22 cellular contexts compared by ENCODE assay signal in genomic region chr2:161971532-161971931, GRCh38.
"Had no signal": no experiment of that assay in that cellular context is flagged by ENCODE, and none has a peak within 500 bp of the region (broad histone marks: within the 10 kb centered on the region; RNA-seq: fewer than 3 reads in every experiment).

No MANE protein-coding gene starts in this region.

- H3K36me3 Mint-ChIP-seq: naive thymus-derived CD8-positive, alpha-beta T cell; neural progenitor cell; stimulated activated naive B cell treated with anti-CD40 and anti-IgM and Interleukin-4, amounts not matched to agents 10 μg/mL and 1 μg/mL and 100 μg/mL, for 72 hours had no signal

- H2AFZ ChIP-seq: neural progenitor cell, parathyroid adenoma had no signal

- H3K36me3 ChIP-seq: esophagus squamous epithelium, gastroesophageal sphincter, neural progenitor cell, right lobe of liver, thoracic aorta, transverse colon had no signal

- ATAC-seq: gastroesophageal sphincter; left lobe of liver; mucosa of descending colon; naive thymus-derived CD8-positive, alpha-beta T cell; psoas muscle; right lobe of liver; stimulated activated naive B cell treated with anti-CD40 and anti-IgM and Interleukin-4, amounts not matched to agents 10 μg/mL and 1 μg/mL and 100 μg/mL, for 72 hours had no signal

- H3K4me1 ChIP-seq: esophagus squamous epithelium, gastroesophageal sphincter, neural progenitor cell, parathyroid adenoma, psoas muscle, right lobe of liver had no signal

- H3K79me2 ChIP-seq: parathyroid adenoma had no signal

- H3K9me3 ChIP-seq: esophagus squamous epithelium, gastroesophageal sphincter, mucosa of descending colon, psoas muscle, right lobe of liver, thoracic aorta, transverse colon had no signal

- H3K4me3 ChIP-seq: esophagus squamous epithelium, gastroesophageal sphincter, mucosa of descending colon, neural progenitor cell, psoas muscle, right lobe of liver, thoracic aorta, transverse colon had no signal

- H3K27me3 Mint-ChIP-seq: naive thymus-derived CD8-positive, alpha-beta T cell; stimulated activated naive CD8-positive, alpha-beta T cell treated with anti-CD3 and anti-CD28 coated beads, Interleukin-15, amount 100 ng/mL, for 72 hours had no signal

- H3K27ac ChIP-seq: esophagus squamous epithelium, gastroesophageal sphincter, neural progenitor cell, parathyroid adenoma, psoas muscle, right lobe of liver, thoracic aorta, transverse colon had no signal

- H3K4me1 Mint-ChIP-seq: neural progenitor cell; stimulated activated naive B cell treated with anti-CD40 and anti-IgM and Interleukin-4, amounts not matched to agents 10 μg/mL and 1 μg/mL and 100 μg/mL, for 72 hours had no signal

- H3K4me2 ChIP-seq: neural progenitor cell had no signal

- H3K27ac Mint-ChIP-seq: neural progenitor cell; stimulated activated naive B cell treated with anti-CD40 and anti-IgM and Interleukin-4, amounts not matched to agents 10 μg/mL and 1 μg/mL and 100 μg/mL, for 72 hours; stimulated activated naive CD8-positive, alpha-beta T cell treated with anti-CD3 and anti-CD28 coated beads, Interleukin-15, amount 100 ng/mL, for 72 hours had no signal

- H3K9ac ChIP-seq: neural progenitor cell, parathyroid adenoma had no signal

- DNase-seq: cortex of kidney; esophagus squamous epithelium; foreskin fibroblast; glutamatergic neuron; islet precursor cell; mammary epithelial cell; mucosa of descending colon; naive thymus-derived CD8-positive, alpha-beta T cell; psoas muscle; retina; right lobe of liver; stimulated activated CD4-positive, alpha-beta T cell treated with anti-CD3 and anti-CD28 coated beads, Interleukin-15, amount 100 ng/mL, for 24 hours; stimulated activated CD4-positive, alpha-beta T cell treated with anti-CD3 and anti-CD28 coated beads, Interleukin-1b, Interleukin-23, amount 100 ng/mL, for 48 hours; stimulated activated CD4-positive, alpha-beta T cell treated with anti-CD3 and anti-CD28 coated beads, Interleukin-4, amount 100 ng/mL, for 24 hours; stimulated activated naive B cell treated with anti-CD40 and anti-IgM and Interleukin-4, amounts not matched to agents 10 μg/mL and 1 μg/mL and 100 μg/mL, for 72 hours; stimulated activated naive CD8-positive, alpha-beta T cell treated with anti-CD3 and anti-CD28 coated beads, Interleukin-15, amount 100 ng/mL, for 72 hours; transverse colon had no signal

- H3K27me3 ChIP-seq: esophagus squamous epithelium, gastroesophageal sphincter, neural progenitor cell, right lobe of liver, transverse colon had no signal

- H3K4me3 Mint-ChIP-seq: naive thymus-derived CD8-positive, alpha-beta T cell; neural progenitor cell; stimulated activated naive B cell treated with anti-CD40 and anti-IgM and Interleukin-4, amounts not matched to agents 10 μg/mL and 1 μg/mL and 100 μg/mL, for 72 hours had no signal
